15 cellular contexts compared by ENCODE assay signal in genomic region chr2:12457831-12458230, GRCh38.
DNase-seq lines count a peak whose midpoint lies in the region; FAIRE-seq and TF ChIP-seq lines count a peak whose summit lies in the region.
"Had no signal": no experiment of that assay in that cellular context is flagged by ENCODE, and none has a peak within 500 bp of the region (broad histone marks: within the 10 kb centered on the region; RNA-seq: fewer than 3 reads in every experiment).

No MANE protein-coding gene starts in this region.

- no peaks in the 10 kb centered on the region for H3K9me3 ChIP-seq in transverse colon
- H3K9me3 ChIP-seq: Peyer's patch had no signal

- FAIRE-seq in GM12892 (lab: Jason Lieb, UNC), result no peak

- no peaks in the 10 kb centered on the region for H3K27me3 Mint-ChIP-seq in activated CD4-positive, alpha-beta memory T cell treated with anti-CD3 and anti-CD28 coated beads, Interleukin-2, amount 10 ng/mL, durations not matched to agents 7 days and 5 days
- no peaks in the 10 kb centered on the region for H3K27me3 Mint-ChIP-seq in activated CD4-positive, alpha-beta memory T cell treated with anti-CD3 and anti-CD28 coated beads for 36 hours

- POLR2A ChIA-PET in activated CD4-positive, alpha-beta memory T cell treated with anti-CD3 and anti-CD28 coated beads, Interleukin-2, amount 10 ng/mL, durations not matched to agents 7 days and 5 days (lab: Charles Lee), result interaction anchor here (0.6 to 2.5 kb wide), 4 partner anchors 9 to 57 kb away, joined by 3 to 17 read pairs (median 6); no protein-coding TSS in a partner anchor
- POLR2A ChIA-PET in activated CD4-positive, alpha-beta memory T cell treated with anti-CD3 and anti-CD28 coated beads for 36 hours (lab: Charles Lee), result no interaction called here

- H3K27me3 ChIP-seq in transverse colon, result no peaks in the 10 kb centered on the region
- H3K27me3 ChIP-seq: neural progenitor cell, Peyer's patch had no signal

- H3K4me3 Mint-ChIP-seq in activated CD4-positive, alpha-beta memory T cell treated with anti-CD3 and anti-CD28 coated beads, Interleukin-2, amount 10 ng/mL, durations not matched to agents 7 days and 5 days, result no peak overlapping the region
- no peak overlapping the region for H3K4me3 Mint-ChIP-seq in activated CD4-positive, alpha-beta memory T cell treated with anti-CD3 and anti-CD28 coated beads for 36 hours
- H3K4me3 Mint-ChIP-seq: memory B cell, neural progenitor cell had no signal

- WGBS in transverse colon (ENCODE audit: low coverage in 1 of 2), 2 donors, result 74% methylated on average over 3 of the region's 3 CpGs; no CpG with 5 or more reads in 1 of the 2 donors

- peaks cover 10% of the 10 kb centered on the region for H3K36me3 Mint-ChIP-seq in activated CD4-positive, alpha-beta memory T cell treated with anti-CD3 and anti-CD28 coated beads, Interleukin-2, amount 10 ng/mL, durations not matched to agents 7 days and 5 days (ENCODE audit: low read depth)
- H3K36me3 Mint-ChIP-seq in activated CD4-positive, alpha-beta memory T cell treated with anti-CD3 and anti-CD28 coated beads for 36 hours, result no peaks in the 10 kb centered on the region
- H3K36me3 Mint-ChIP-seq: neural progenitor cell had no signal

- CTCF ChIA-PET in activated CD4-positive, alpha-beta memory T cell treated with anti-CD3 and anti-CD28 coated beads, Interleukin-2, amount 10 ng/mL, durations not matched to agents 7 days and 5 days (lab: Charles Lee), result interaction anchor here (2.4 kb wide), 1 partner anchor 259 kb away, joined by 10 read pairs; the partner anchor contains the start of gene TRIB2
- CTCF ChIA-PET in activated CD4-positive, alpha-beta memory T cell treated with anti-CD3 and anti-CD28 coated beads for 36 hours (lab: Charles Lee), result no interaction called here

- H3K27ac ChIP-seq in transverse colon, result peak overlapping the region in 3 of 4 donors; percentile 59 to 62 (median 61)
- H3K27ac ChIP-seq: neural progenitor cell had no signal

- no peak for DNase-seq in activated CD4-positive, alpha-beta memory T cell treated with anti-CD3 and anti-CD28 coated beads, Interleukin-2, amount 10 ng/mL, durations not matched to agents 7 days and 5 days
- DNase-seq in activated CD4-positive, alpha-beta memory T cell treated with anti-CD3 and anti-CD28 coated beads for 36 hours, result no peak
- DNase-seq in NCI-H345 treated with DMSO at 0.1 percent for 48 hours (lab: John Stamatoyannopoulos, UW; ENCODE audit: unreplicated experiment), result peak; percentile 35
- DNase-seq in fibroblast of mammary gland (ENCODE audit: low read depth), result peak; percentile 14
- no peak for DNase-seq in transverse colon
- no peak for DNase-seq in stimulated activated CD4-positive, alpha-beta T cell treated with anti-CD3 and anti-CD28 coated beads, Interleukin-1b, Interleukin-23, amount 100 ng/mL, for 48 hours
- DNase-seq in GM12892 (ENCODE audit: insufficient read length), result no peak
- DNase-seq in DMS 273 (lab: John Stamatoyannopoulos, UW; ENCODE audit: unreplicated experiment), result no peak
- DNase-seq: DMS 273 treated with DMSO at 0.1 percent for 48 hours; NCI-H2227 treated with DMSO at 0.1 percent for 48 hours; Peyer's patch; right cardiac atrium; stimulated activated CD4-positive, alpha-beta T cell treated with anti-CD3 and anti-CD28 coated beads, Interleukin-4, amount 100 ng/mL, for 24 hours had no signal

- H3K36me3 ChIP-seq in transverse colon, result no peaks in the 10 kb centered on the region
- H3K36me3 ChIP-seq: neural progenitor cell, Peyer's patch had no signal

- TF ChIP-seq POLR2A in transverse colon (IDR thresholded peaks at IDR 0.05) (no peak), GM12892 (IDR thresholded peaks at IDR 0.05; ENCODE audit: low read depth, low read length) (no peak)

- H3K4me3 ChIP-seq in fibroblast of mammary gland (ENCODE audit: control insufficient read depth, low read depth, low read length), result no peak overlapping the region
- no peak overlapping the region for H3K4me3 ChIP-seq in transverse colon
- H3K4me3 ChIP-seq: neural progenitor cell, Peyer's patch had no signal

- TF ChIP-seq CTCF in fibroblast of mammary gland (conservative IDR thresholded peaks at IDR 0.05; ENCODE audit: control insufficient read depth, insufficient read depth, low read depth, low read length) (no peak), transverse colon (IDR thresholded peaks at IDR 0.05) (no peak)

- no peak for TF ChIP-seq EP300 in transverse colon (IDR thresholded peaks at IDR 0.05; ENCODE audit: low read depth)

- peaks cover 0 to 17% (median 5%) of the 10 kb centered on the region in 4 donors for H3K4me1 ChIP-seq in transverse colon
- H3K4me1 ChIP-seq: neural progenitor cell, Peyer's patch had no signal

- peaks cover 4% of the 10 kb centered on the region for H3K9me3 Mint-ChIP-seq in activated CD4-positive, alpha-beta memory T cell treated with anti-CD3 and anti-CD28 coated beads, Interleukin-2, amount 10 ng/mL, durations not matched to agents 7 days and 5 days
- no peaks in the 10 kb centered on the region for H3K9me3 Mint-ChIP-seq in activated CD4-positive, alpha-beta memory T cell treated with anti-CD3 and anti-CD28 coated beads for 36 hours
- H3K9me3 Mint-ChIP-seq: neural progenitor cell had no signal

- peaks cover 31% of the 10 kb centered on the region for H3K4me1 Mint-ChIP-seq in activated CD4-positive, alpha-beta memory T cell treated with anti-CD3 and anti-CD28 coated beads, Interleukin-2, amount 10 ng/mL, durations not matched to agents 7 days and 5 days
- peaks cover 23% of the 10 kb centered on the region for H3K4me1 Mint-ChIP-seq in activated CD4-positive, alpha-beta memory T cell treated with anti-CD3 and anti-CD28 coated beads for 36 hours (ENCODE audit: low read depth)
- H3K4me1 Mint-ChIP-seq: neural progenitor cell had no signal

- in situ Hi-C loops in transverse colon (cut with MboI; ENCODE audit: low pct_ligation_motif_present in 1 of 4, low pct_unique_long_range_greater_than_20kb in 1 of 4, low sequenced_read_pairs in 3 of 4), result no loop called here

- intact Hi-C loops in activated CD4-positive, alpha-beta memory T cell treated with anti-CD3 and anti-CD28 coated beads for 36 hours (cut with micrococcal nuclease), result loop anchor here (2.0 kb wide), 1 partner anchor 163 kb away; no protein-coding TSS in a partner anchor
- intact Hi-C loops in transverse colon (cut with DNase I; ENCODE audit: low total_unique reads), result loop anchor here (10.0 kb wide), 1 partner anchor 257 kb away; the partner anchor contains the start of gene TRIB2

- H3K27ac Mint-ChIP-seq in activated CD4-positive, alpha-beta memory T cell treated with anti-CD3 and anti-CD28 coated beads, Interleukin-2, amount 10 ng/mL, durations not matched to agents 7 days and 5 days, result peak overlapping the region; percentile 96
- H3K27ac Mint-ChIP-seq in activated CD4-positive, alpha-beta memory T cell treated with anti-CD3 and anti-CD28 coated beads for 36 hours, result no peak overlapping the region
- H3K27ac Mint-ChIP-seq: memory B cell, neural progenitor cell had no signal

Comparison
In these comparisons a context has a peak if more than half of its experiments do, and no peak if none do; other contexts are left out.
1. DNase-seq: peak in NCI-H345 treated with DMSO at 0.1 percent for 48 hours (single experiment) and fibroblast of mammary gland (single experiment); none in activated CD4-positive, alpha-beta memory T cell treated with anti-CD3 and anti-CD28 coated beads, Interleukin-2, amount 10 ng/mL, durations not matched to agents 7 days and 5 days (single experiment), activated CD4-positive, alpha-beta memory T cell treated with anti-CD3 and anti-CD28 coated beads for 36 hours (single experiment), transverse colon (single experiment), stimulated activated CD4-positive, alpha-beta T cell treated with anti-CD3 and anti-CD28 coated beads, Interleukin-1b, Interleukin-23, amount 100 ng/mL, for 48 hours (single experiment), GM12892 (single experiment) and DMS 273 (single experiment).